In the genomic region with DNA sequence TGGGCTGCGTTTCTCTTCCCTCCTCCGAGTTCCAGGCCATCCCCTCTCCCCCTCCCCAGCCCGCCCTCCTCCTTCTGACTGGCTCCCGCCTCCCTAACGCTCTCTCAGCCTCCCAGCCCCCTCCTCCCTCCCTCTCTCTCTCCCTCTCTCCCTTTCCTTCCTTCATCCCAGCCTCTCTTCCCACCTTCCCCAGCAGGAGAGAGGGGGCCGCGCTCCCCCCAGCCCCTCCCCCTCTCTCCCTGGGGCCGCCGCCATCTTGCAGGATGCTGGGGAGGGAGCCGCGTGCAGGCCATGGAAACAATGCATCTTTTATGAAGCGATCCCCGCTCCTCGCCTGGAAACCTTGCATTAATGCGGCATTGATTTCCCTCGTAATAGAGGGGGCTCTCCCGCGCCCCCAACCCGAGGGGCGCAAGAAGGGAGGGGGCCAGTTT, we compare ENCODE assay signal across 1 cellular context.
TF ChIP-seq lines count a peak whose summit lies in the region.

No MANE protein-coding gene starts in this region.

TF ChIP-seq in GM23338, 12 proteins besides CTCF, POLR2A, EP300 and RAD21 (continued from another document):
- TF ChIP-seq, protein P1, sequence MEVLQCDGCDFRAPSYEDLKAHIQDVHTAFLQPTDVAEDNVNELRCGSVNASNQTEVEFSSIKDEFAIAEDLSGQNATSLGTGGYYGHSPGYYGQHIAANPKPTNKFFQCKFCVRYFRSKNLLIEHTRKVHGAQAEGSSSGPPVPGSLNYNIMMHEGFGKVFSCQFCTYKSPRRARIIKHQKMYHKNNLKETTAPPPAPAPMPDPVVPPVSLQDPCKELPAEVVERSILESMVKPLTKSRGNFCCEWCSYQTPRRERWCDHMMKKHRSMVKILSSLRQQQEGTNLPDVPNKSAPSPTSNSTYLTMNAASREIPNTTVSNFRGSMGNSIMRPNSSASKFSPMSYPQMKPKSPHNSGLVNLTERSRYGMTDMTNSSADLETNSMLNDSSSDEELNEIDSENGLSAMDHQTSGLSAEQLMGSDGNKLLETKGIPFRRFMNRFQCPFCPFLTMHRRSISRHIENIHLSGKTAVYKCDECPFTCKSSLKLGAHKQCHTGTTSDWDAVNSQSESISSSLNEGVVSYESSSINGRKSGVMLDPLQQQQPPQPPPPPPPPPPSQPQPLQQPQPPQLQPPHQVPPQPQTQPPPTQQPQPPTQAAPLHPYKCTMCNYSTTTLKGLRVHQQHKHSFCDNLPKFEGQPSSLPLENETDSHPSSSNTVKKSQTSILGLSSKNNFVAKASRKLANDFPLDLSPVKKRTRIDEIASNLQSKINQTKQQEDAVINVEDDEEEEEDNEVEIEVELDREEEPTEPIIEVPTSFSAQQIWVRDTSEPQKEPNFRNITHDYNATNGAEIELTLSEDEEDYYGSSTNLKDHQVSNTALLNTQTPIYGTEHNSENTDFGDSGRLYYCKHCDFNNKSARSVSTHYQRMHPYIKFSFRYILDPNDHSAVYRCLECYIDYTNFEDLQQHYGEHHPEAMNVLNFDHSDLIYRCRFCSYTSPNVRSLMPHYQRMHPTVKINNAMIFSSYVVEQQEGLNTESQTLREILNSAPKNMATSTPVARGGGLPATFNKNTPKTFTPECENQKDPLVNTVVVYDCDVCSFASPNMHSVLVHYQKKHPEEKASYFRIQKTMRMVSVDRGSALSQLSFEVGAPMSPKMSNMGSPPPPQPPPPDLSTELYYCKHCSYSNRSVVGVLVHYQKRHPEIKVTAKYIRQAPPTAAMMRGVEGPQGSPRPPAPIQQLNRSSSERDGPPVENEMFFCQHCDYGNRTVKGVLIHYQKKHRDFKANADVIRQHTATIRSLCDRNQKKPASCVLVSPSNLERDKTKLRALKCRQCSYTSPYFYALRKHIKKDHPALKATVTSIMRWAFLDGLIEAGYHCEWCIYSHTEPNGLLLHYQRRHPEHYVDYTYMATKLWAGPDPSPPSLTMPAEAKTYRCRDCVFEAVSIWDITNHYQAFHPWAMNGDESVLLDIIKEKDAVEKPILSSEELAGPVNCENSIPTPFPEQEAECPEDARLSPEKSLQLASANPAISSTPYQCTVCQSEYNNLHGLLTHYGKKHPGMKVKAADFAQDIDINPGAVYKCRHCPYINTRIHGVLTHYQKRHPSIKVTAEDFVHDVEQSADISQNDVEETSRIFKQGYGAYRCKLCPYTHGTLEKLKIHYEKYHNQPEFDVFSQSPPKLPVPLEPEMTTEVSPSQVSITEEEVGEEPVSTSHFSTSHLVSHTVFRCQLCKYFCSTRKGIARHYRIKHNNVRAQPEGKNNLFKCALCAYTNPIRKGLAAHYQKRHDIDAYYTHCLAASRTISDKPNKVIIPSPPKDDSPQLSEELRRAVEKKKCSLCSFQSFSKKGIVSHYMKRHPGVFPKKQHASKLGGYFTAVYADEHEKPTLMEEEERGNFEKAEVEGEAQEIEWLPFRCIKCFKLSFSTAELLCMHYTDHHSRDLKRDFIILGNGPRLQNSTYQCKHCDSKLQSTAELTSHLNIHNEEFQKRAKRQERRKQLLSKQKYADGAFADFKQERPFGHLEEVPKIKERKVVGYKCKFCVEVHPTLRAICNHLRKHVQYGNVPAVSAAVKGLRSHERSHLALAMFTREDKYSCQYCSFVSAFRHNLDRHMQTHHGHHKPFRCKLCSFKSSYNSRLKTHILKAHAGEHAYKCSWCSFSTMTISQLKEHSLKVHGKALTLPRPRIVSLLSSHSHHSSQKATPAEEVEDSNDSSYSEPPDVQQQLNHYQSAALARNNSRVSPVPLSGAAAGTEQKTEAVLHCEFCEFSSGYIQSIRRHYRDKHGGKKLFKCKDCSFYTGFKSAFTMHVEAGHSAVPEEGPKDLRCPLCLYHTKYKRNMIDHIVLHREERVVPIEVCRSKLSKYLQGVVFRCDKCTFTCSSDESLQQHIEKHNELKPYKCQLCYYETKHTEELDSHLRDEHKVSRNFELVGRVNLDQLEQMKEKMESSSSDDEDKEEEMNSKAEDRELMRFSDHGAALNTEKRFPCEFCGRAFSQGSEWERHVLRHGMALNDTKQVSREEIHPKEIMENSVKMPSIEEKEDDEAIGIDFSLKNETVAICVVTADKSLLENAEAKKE (CRISPR knock-in tag; IDR thresholded peaks at IDR 0.05): no peak
